ENCODE assay signal across 1 cellular context in the genomic region with DNA sequence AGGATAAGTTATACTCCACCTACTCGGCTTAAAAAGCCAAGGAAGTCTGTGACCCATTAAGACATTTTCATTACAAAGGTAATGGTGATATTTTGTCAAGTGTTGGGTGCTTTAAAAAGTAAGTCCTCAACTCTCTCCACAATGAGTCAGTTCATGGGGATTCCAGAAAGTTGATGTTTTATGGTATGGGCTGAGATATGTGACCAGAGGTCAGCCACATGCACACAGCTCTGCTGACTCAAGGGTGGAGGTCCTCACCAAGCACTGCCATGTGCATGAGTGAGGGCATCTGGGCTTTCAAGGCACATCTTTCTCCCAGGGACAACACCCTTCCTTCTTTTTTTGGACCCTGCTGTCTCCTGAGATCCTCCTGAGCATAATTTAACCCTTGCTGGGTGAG.
TF ChIP-seq lines count a peak whose summit lies in the region.

No MANE protein-coding gene starts in this region.

TF ChIP-seq in SK-N-SH treated with all-trans-retinoic acid at 6 μM for 48 hours, 23 proteins besides CTCF, POLR2A, EP300 and RAD21 (continued from another document):
- TF ChIP-seq CSDC2 (CRISPR knock-in tag; IDR thresholded peaks at IDR 0.05) (no peak), ZC3H10 (CRISPR knock-in tag; IDR thresholded peaks at IDR 0.05) (no peak), ISL1 (CRISPR knock-in tag; IDR thresholded peaks at IDR 0.05) (no peak)
- TF ChIP-seq, protein P1, sequence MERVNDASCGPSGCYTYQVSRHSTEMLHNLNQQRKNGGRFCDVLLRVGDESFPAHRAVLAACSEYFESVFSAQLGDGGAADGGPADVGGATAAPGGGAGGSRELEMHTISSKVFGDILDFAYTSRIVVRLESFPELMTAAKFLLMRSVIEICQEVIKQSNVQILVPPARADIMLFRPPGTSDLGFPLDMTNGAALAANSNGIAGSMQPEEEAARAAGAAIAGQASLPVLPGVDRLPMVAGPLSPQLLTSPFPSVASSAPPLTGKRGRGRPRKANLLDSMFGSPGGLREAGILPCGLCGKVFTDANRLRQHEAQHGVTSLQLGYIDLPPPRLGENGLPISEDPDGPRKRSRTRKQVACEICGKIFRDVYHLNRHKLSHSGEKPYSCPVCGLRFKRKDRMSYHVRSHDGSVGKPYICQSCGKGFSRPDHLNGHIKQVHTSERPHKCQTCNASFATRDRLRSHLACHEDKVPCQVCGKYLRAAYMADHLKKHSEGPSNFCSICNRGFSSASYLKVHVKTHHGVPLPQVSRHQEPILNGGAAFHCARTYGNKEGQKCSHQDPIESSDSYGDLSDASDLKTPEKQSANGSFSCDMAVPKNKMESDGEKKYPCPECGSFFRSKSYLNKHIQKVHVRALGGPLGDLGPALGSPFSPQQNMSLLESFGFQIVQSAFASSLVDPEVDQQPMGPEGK (CRISPR knock-in tag; IDR thresholded peaks at IDR 0.05; ENCODE audit: borderline replicate concordance) = no peak
- TF ChIP-seq, protein P2, sequence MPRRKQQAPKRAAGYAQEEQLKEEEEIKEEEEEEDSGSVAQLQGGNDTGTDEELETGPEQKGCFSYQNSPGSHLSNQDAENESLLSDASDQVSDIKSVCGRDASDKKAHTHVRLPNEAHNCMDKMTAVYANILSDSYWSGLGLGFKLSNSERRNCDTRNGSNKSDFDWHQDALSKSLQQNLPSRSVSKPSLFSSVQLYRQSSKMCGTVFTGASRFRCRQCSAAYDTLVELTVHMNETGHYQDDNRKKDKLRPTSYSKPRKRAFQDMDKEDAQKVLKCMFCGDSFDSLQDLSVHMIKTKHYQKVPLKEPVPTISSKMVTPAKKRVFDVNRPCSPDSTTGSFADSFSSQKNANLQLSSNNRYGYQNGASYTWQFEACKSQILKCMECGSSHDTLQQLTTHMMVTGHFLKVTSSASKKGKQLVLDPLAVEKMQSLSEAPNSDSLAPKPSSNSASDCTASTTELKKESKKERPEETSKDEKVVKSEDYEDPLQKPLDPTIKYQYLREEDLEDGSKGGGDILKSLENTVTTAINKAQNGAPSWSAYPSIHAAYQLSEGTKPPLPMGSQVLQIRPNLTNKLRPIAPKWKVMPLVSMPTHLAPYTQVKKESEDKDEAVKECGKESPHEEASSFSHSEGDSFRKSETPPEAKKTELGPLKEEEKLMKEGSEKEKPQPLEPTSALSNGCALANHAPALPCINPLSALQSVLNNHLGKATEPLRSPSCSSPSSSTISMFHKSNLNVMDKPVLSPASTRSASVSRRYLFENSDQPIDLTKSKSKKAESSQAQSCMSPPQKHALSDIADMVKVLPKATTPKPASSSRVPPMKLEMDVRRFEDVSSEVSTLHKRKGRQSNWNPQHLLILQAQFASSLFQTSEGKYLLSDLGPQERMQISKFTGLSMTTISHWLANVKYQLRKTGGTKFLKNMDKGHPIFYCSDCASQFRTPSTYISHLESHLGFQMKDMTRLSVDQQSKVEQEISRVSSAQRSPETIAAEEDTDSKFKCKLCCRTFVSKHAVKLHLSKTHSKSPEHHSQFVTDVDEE (CRISPR knock-in tag; IDR thresholded peaks at IDR 0.05) = no peak
